31 cellular contexts compared by ENCODE assay signal in genomic region chr1:95057361-95057760, GRCh38. TPM values are rescaled to one million over a fixed set of nuclear protein-coding genes. Genes with fewer than 3 reads are reported as not detected.
"Had no signal": no experiment of that assay in that cellular context is flagged by ENCODE, and none has a peak within 500 bp of the region (broad histone marks: within the 10 kb centered on the region; RNA-seq: fewer than 3 reads in every experiment).

No MANE protein-coding gene starts in this region.

- ATAC-seq: activated CD8-positive, alpha-beta T cell treated with anti-CD3 and anti-CD28 coated beads for 36 hours; activated naive CD4-positive, alpha-beta T cell treated with anti-CD3 and anti-CD28 coated beads, Interleukin-2, amount 50 U/mL, for 72 hours; activated T-cell treated with anti-CD3 and anti-CD28 coated beads, Interleukin-2, amount 50 U/mL, for 4 hours; activated T-cell treated with anti-CD3 and anti-CD28 coated beads, Interleukin-2, amount 50 U/mL, for 72 hours; activated T-helper 17 cell treated with anti-CD3 and anti-CD28 coated beads, Interleukin-2, amount 50 U/mL, for 72 hours; body of pancreas had no signal

- DNase-seq: activated B cell treated with CpG ODN at 0.5 μM for 24 hours; activated CD4-positive, alpha-beta memory T cell treated with anti-CD3 and anti-CD28 coated beads for 36 hours; activated CD4-positive, alpha-beta T cell treated with anti-CD3 and anti-CD28 coated beads for 4 hours; activated CD4-positive, alpha-beta T cell treated with anti-CD3 and anti-CD28 coated beads, Interleukin-2, amount 10 ng/mL, durations not matched to agents 24 days and 14 days; activated CD4-positive, alpha-beta T cell treated with anti-CD3 and anti-CD28 coated beads, Interleukin-2, amount 50 U/mL, for 1 hour; activated CD4-positive, alpha-beta T cell treated with anti-CD3 and anti-CD28 coated beads, Interleukin-2, amount 50 U/mL, for 4 hours; activated CD4-positive, CD25-positive, alpha-beta regulatory T cell treated with anti-CD3 and anti-CD28 coated beads, Interleukin-2, amount 50 U/mL, for 72 hours; activated CD8-positive, alpha-beta memory T cell treated with anti-CD3 and anti-CD28 coated beads, Interleukin-2, amount 50 U/mL, for 4 hours; activated CD8-positive, alpha-beta T cell treated with anti-CD3 and anti-CD28 coated beads for 36 hours; activated effector memory CD4-positive, alpha-beta T cell treated with anti-CD3 and anti-CD28 coated beads, Interleukin-2, amount 50 U/mL, for 16 hours; activated gamma-delta T cell treated with Interleukin-2 at 50 U/mL for 16 hours; activated naive CD4-positive, alpha-beta T cell; activated naive CD4-positive, alpha-beta T cell treated with anti-CD3 and anti-CD28 coated beads for 36 hours; activated naive CD4-positive, alpha-beta T cell treated with anti-CD3 and anti-CD28 coated beads, Interleukin-2, amount 50 U/mL, for 16 hours; activated naive CD8-positive, alpha-beta T cell treated with anti-CD3 and anti-CD28 coated beads for 36 hours; activated T-cell treated with anti-CD3 and anti-CD28 coated beads for 4 hours; activated T-cell treated with anti-CD3 and anti-CD28 coated beads, Interleukin-2, amount 50 U/mL, for 1 hour; activated T-cell treated with anti-CD3 and anti-CD28 coated beads, Interleukin-2, amount 50 U/mL, for 4 hours; activated T-cell treated with anti-CD3 and anti-CD28 coated beads, Interleukin-2, amount 50 U/mL, for 72 hours; adrenal gland; amniotic stem cell; aorta; body of pancreas; brain microvascular endothelial cell; central memory CD4-positive, alpha-beta T cell; cerebellar nuclear complex; T-helper 2 cell; T-helper 9 cell had no signal

RNA-seq across cellular contexts. Expression of gene TLCD4, which starts 59.8 kb away (rescaled TPM):
- total RNA-seq: activated CD4-positive, alpha-beta T cell treated with anti-CD3 and anti-CD28 coated beads, Interleukin-2, amount 10 ng/mL, durations not matched to agents 24 days and 14 days; activated T-helper 1 cell treated with anti-CD3 and anti-CD28 coated beads, Interleukin-12 subunit alpha, Interleukin-12 subunit beta, Interleukin-2, Interleukin-4 antibody, amounts not matched to agents 30 ng/mL and 10 ng/mL and 1 ng/mL, durations not matched to agents 14 hours and 24 hours and 36 hours had no signal
